In the genomic region with DNA sequence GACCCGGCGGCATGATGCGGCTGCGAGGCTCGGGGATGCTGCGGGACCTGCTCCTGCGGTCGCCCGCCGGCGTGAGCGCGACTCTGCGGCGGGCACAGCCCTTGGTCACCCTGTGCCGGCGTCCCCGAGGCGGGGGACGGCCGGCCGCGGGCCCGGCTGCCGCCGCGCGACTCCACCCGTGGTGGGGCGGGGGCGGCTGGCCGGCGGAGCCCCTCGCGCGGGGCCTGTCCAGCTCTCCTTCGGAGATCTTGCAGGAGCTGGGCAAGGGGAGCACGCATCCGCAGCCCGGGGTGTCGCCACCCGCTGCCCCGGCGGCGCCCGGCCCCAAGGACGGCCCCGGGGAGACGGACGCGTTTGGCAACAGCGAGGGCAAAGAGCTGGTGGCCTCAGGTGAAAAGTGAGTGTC, we compare ENCODE assay signal across 1 cellular context.
TF ChIP-seq lines count a peak whose summit lies in the region.

No MANE protein-coding gene starts in this region.

TF ChIP-seq in HCT116, 20 proteins besides CTCF, POLR2A, EP300 and RAD21 (continued from another document):
- TF ChIP-seq, protein P1, sequence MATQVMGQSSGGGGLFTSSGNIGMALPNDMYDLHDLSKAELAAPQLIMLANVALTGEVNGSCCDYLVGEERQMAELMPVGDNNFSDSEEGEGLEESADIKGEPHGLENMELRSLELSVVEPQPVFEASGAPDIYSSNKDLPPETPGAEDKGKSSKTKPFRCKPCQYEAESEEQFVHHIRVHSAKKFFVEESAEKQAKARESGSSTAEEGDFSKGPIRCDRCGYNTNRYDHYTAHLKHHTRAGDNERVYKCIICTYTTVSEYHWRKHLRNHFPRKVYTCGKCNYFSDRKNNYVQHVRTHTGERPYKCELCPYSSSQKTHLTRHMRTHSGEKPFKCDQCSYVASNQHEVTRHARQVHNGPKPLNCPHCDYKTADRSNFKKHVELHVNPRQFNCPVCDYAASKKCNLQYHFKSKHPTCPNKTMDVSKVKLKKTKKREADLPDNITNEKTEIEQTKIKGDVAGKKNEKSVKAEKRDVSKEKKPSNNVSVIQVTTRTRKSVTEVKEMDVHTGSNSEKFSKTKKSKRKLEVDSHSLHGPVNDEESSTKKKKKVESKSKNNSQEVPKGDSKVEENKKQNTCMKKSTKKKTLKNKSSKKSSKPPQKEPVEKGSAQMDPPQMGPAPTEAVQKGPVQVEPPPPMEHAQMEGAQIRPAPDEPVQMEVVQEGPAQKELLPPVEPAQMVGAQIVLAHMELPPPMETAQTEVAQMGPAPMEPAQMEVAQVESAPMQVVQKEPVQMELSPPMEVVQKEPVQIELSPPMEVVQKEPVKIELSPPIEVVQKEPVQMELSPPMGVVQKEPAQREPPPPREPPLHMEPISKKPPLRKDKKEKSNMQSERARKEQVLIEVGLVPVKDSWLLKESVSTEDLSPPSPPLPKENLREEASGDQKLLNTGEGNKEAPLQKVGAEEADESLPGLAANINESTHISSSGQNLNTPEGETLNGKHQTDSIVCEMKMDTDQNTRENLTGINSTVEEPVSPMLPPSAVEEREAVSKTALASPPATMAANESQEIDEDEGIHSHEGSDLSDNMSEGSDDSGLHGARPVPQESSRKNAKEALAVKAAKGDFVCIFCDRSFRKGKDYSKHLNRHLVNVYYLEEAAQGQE (IDR thresholded peaks at IDR 0.05; ENCODE audit: low read depth) = no peak
- TF ChIP-seq SRF (IDR thresholded peaks at IDR 0.05; ENCODE audit: low read depth) = no peak
- TF ChIP-seq, protein P2, sequence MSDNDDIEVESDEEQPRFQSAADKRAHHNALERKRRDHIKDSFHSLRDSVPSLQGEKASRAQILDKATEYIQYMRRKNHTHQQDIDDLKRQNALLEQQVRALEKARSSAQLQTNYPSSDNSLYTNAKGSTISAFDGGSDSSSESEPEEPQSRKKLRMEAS (IDR thresholded peaks at IDR 0.05) = no peak
- TF ChIP-seq SP1 (IDR thresholded peaks at IDR 0.05; ENCODE audit: low read depth) = no peak
- TF ChIP-seq EGR1 (IDR thresholded peaks at IDR 0.05; ENCODE audit: low read depth) = no peak
- no peak for TF ChIP-seq POLR2AphosphoS5 (IDR thresholded peaks at IDR 0.05; ENCODE audit: low read depth, low read length)
- TF ChIP-seq CBX3 (IDR thresholded peaks at IDR 0.05; ENCODE audit: low read depth) = no peak
- TF ChIP-seq ELF1 (IDR thresholded peaks at IDR 0.05; ENCODE audit: borderline replicate concordance, low read depth) = no peak
- no peak for TF ChIP-seq EZH2phosphoT487 (IDR thresholded peaks at IDR 0.05; ENCODE audit: borderline replicate concordance)
TF ChIP-seq in HCT116: peak in this region for 0.
